Comparison of ENCODE assay signal across 29 cellular contexts in the genomic region with DNA sequence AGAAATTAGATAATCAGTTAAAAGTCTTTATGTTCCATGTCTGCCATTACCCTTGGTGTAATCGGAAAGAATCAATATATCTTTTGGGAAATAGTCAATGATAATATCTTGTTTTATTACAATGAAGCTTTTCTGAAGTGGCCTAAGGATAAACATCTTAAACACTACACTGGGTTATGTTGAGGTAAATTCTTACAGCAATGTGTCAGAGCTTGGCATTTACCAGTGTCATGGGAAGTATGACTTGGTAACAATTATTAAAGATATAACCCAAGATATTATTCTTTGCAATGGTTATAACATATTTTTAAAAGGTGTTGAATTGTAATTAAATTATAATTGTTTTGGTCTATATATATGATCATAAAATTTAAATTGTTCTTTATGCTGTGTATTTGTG.
DNase-seq lines count a peak whose midpoint lies in the region; FAIRE-seq and TF ChIP-seq lines count a peak whose summit lies in the region.
"Had no signal": no experiment of that assay in that cellular context is flagged by ENCODE, and none has a peak within 500 bp of the region (broad histone marks: within the 10 kb centered on the region; RNA-seq: fewer than 3 reads in every experiment).

No MANE protein-coding gene starts in this region.

- intact Hi-C loops in mammary epithelial cell (cut with micrococcal nuclease) (no loop called here), breast epithelium (cut with DNase I; ENCODE audit: low total_unique reads) (no loop called here), endothelial cell of umbilical vein (cut with micrococcal nuclease) (no loop called here), uterus (cut with DNase I; ENCODE audit: low total_unique reads) (no loop called here)

- H2AFZ ChIP-seq in mammary epithelial cell (ENCODE audit: low read depth, low read length): no peak overlapping the region
- H2AFZ ChIP-seq in endothelial cell of umbilical vein (ENCODE audit: low read depth, low read length): no peak overlapping the region

- WGBS in mammary epithelial cell (ENCODE audit: low coverage, missing lambda C conversion rate): 0% methylated on average over 1 of the region's 1 CpG

- no TSS peak for BruUV-seq in mammary epithelial cell (replicated peaks; lab: Mats Ljungman, UMichigan)
- no TSS peak for BruUV-seq in endothelial cell of umbilical vein (replicated peaks; lab: Mats Ljungman, UMichigan)

- H3K79me2 ChIP-seq in mammary epithelial cell (ENCODE audit: insufficient read depth, low read length) (no peaks in the 10 kb centered on the region), endothelial cell of umbilical vein (ENCODE audit: control insufficient read depth, insufficient read depth, low read length) (no peaks in the 10 kb centered on the region)

- TF ChIP-seq POLR2A in breast epithelium (IDR thresholded peaks at IDR 0.05) (no peak), endothelial cell of umbilical vein (IDR thresholded peaks at IDR 0.05; ENCODE audit: low read depth, low read length) (no peak), uterus (IDR thresholded peaks at IDR 0.05) (no peak)

- TF ChIP-seq CTCF in mammary epithelial cell (conservative IDR thresholded peaks at IDR 0.05 in 1 of 2, IDR thresholded peaks at IDR 0.05 in 1 of 2; ENCODE audit: extremely low read depth in 1 of 2, insufficient read depth in 1 of 2, low read depth in 1 of 2, low read length in 2 of 2) (no peak), breast epithelium (IDR thresholded peaks at IDR 0.05) (no peak), endothelial cell of umbilical vein (IDR thresholded peaks at IDR 0.05; ENCODE audit: extremely low read depth in 1 of 2, insufficient read depth in 1 of 2, low read depth in 1 of 2, low read length in 2 of 2) (no peak), uterus (IDR thresholded peaks at IDR 0.05) (no peak)

- dilution Hi-C loops in mammary epithelial cell (cut with HindIII; ENCODE audit: low sequenced_read_pairs): no loop called here
- dilution Hi-C loops in endothelial cell of umbilical vein (cut with MboI; ENCODE audit: extremely low pct_ligation_motif_present, low sequenced_read_pairs): no loop called here

- H3K4me1 ChIP-seq in mammary epithelial cell (ENCODE audit: insufficient read depth, low read length) (peaks cover 14% of the 10 kb centered on the region), breast epithelium (no peaks in the 10 kb centered on the region), endothelial cell of umbilical vein (ENCODE audit: control insufficient read depth, extremely low read depth, insufficient read depth, low read length) (peaks cover 4% of the 10 kb centered on the region), uterus (no peaks in the 10 kb centered on the region)
- H3K4me1 ChIP-seq: BLaER1 had no signal

- no peak overlapping the region for H3K4me2 ChIP-seq in mammary epithelial cell (ENCODE audit: insufficient read depth, low read depth, low read length)
- H3K4me2 ChIP-seq in endothelial cell of umbilical vein (ENCODE audit: insufficient read depth, low read length): no peak overlapping the region
- H3K4me2 ChIP-seq: BLaER1 had no signal

- CTCF ChIA-PET in mammary epithelial cell (lab: Charles Lee; ENCODE audit: low non-redundant PET): interaction anchor here (1.0 kb wide), 1 partner anchor 309 kb away, joined by 3 read pairs; no protein-coding TSS in a partner anchor
- CTCF ChIA-PET in endothelial cell of umbilical vein (lab: Charles Lee): interaction anchor here (0.8 to 1.5 kb wide), 3 partner anchors 14 to 355 kb away, joined by 3 to 7 read pairs (median 5); no protein-coding TSS in a partner anchor

- no peaks in the 10 kb centered on the region for H3K27me3 ChIP-seq in mammary epithelial cell (ENCODE audit: insufficient read depth, low read length)
- H3K27me3 ChIP-seq in breast epithelium: no peaks in the 10 kb centered on the region
- no peaks in the 10 kb centered on the region for H3K27me3 ChIP-seq in endothelial cell of umbilical vein (ENCODE audit: control insufficient read depth in 2 of 2, insufficient read depth in 2 of 2, low read length in 2 of 2)
- no peaks in the 10 kb centered on the region for H3K27me3 ChIP-seq in uterus
- H3K27me3 ChIP-seq: BLaER1 had no signal

- no peaks in the 10 kb centered on the region for H3K36me3 ChIP-seq in mammary epithelial cell (ENCODE audit: insufficient read depth, low read length)
- H3K36me3 ChIP-seq in breast epithelium: no peaks in the 10 kb centered on the region
- no peaks in the 10 kb centered on the region for H3K36me3 ChIP-seq in endothelial cell of umbilical vein (ENCODE audit: control insufficient read depth in 2 of 2, extremely low read depth in 1 of 2, insufficient read depth in 2 of 2, low read length in 2 of 2)
- no peaks in the 10 kb centered on the region for H3K36me3 ChIP-seq in uterus
- H3K36me3 ChIP-seq: BLaER1 had no signal

- no peaks in the 10 kb centered on the region for H3K9me3 ChIP-seq in mammary epithelial cell (replicated peaks; ENCODE audit: insufficient read depth, low read length)
- H3K9me3 ChIP-seq in breast epithelium: no peaks in the 10 kb centered on the region
- H3K9me3 ChIP-seq in endothelial cell of umbilical vein (replicated peaks; ENCODE audit: control insufficient read depth, insufficient read depth, low read length): no peaks in the 10 kb centered on the region
- H3K9me3 ChIP-seq in uterus: no peaks in the 10 kb centered on the region
- H3K9me3 ChIP-seq: BLaER1 had no signal

- POLR2A ChIA-PET in endothelial cell of umbilical vein (lab: Charles Lee): interaction anchor here (0.5 kb wide), 1 partner anchor 693 kb away, joined by 3 read pairs; no protein-coding TSS in a partner anchor

- H3K4me3 ChIP-seq in mammary epithelial cell (replicated peaks in 1 of 3; ENCODE audit: insufficient read depth in 1 of 3, low read depth in 2 of 3, low read length in 3 of 3) (no peak overlapping the region), breast epithelium (no peak overlapping the region), endothelial cell of umbilical vein (replicated peaks in 1 of 3; ENCODE audit: insufficient read depth in 1 of 3, low read depth in 1 of 3, low read length in 3 of 3) (no peak overlapping the region), uterus (no peak overlapping the region)
- H3K4me3 ChIP-seq: BLaER1, GM12878, SK-N-MC had no signal

- FAIRE-seq in endothelial cell of umbilical vein (lab: Jason Lieb, UNC): no peak
- FAIRE-seq: G401.6, GM12878, H1, HTR-8/SVneo had no signal

- H3K9ac ChIP-seq in mammary epithelial cell (ENCODE audit: insufficient read depth, low read length) (no peak overlapping the region), endothelial cell of umbilical vein (replicated peaks; ENCODE audit: extremely low read depth, insufficient read depth, low read length) (no peak overlapping the region)
- H3K9ac ChIP-seq: BLaER1 had no signal

- no peaks in the 10 kb centered on the region for H3K9me1 ChIP-seq in endothelial cell of umbilical vein (replicated peaks; ENCODE audit: control insufficient read depth, extremely low read depth, insufficient read depth, low read length)

- in situ Hi-C loops in mammary epithelial cell (cut with MboI; ENCODE audit: low sequenced_read_pairs in 2 of 2): loop anchor here (25.0 kb wide), 2 partner anchors 243 to 493 kb away; partner anchors contain the start of gene APBA1 (in 1 of the 2)

- DNase-seq in mammary epithelial cell (peak; percentile 45), breast epithelium (ENCODE audit: low spot score in 2 of 2) (no peak), LHCN-M2 (ENCODE audit: low read depth) (peak; percentile 30), endothelial cell of umbilical vein (ENCODE audit: low read depth, low spot score) (no peak), RPMI8226 (no peak), NCI-H187 (lab: John Stamatoyannopoulos, UW) (no peak), NCI-H187 treated with DMSO at 0.1 percent for 48 hours (lab: John Stamatoyannopoulos, UW) (no peak), uterus (no peak)
- DNase-seq: 8988T; CD4-positive, CD25-positive, alpha-beta regulatory T cell; DMS153; DND-41; KBM-7; MM.1S; NCI-H1048; NCI-H1417; NCI-H1694; NCI-H2081 treated with DMSO at 0.1 percent for 48 hours; NCI-H2171; NCI-H226; NCI-H510A; NCI-H69; SIG-M5 had no signal

- H3K27ac ChIP-seq in mammary epithelial cell (ENCODE audit: insufficient read depth, low read depth, low read length) (peak overlapping the region; percentile 22), breast epithelium (no peak overlapping the region), endothelial cell of umbilical vein (ENCODE audit: insufficient read depth, low read depth, low read length) (no peak overlapping the region), uterus (no peak overlapping the region)
- H3K27ac ChIP-seq: BLaER1, SK-N-MC had no signal

- H4K20me1 ChIP-seq in mammary epithelial cell (ENCODE audit: insufficient read depth, low read length): no peaks in the 10 kb centered on the region
- H4K20me1 ChIP-seq in endothelial cell of umbilical vein (replicated peaks; ENCODE audit: control insufficient read depth, extremely low read depth, insufficient read depth, low read length): no peaks in the 10 kb centered on the region
- H4K20me1 ChIP-seq: BLaER1 had no signal

TF ChIP-seq in endothelial cell of umbilical vein, 7 proteins besides CTCF, POLR2A, EP300 and RAD21:
- TF ChIP-seq MYC (IDR thresholded peaks at IDR 0.05; ENCODE audit: low read depth, low read length) (no peak), GATA2 (IDR thresholded peaks at IDR 0.05; ENCODE audit: insufficient read depth, insufficient read length, low read depth, low read length) (peak; percentile 26)

Comparison
In these comparisons a context has a peak if more than half of its experiments do, and no peak if none do; other contexts are left out.
1. DNase-seq: peak in mammary epithelial cell (single experiment) and LHCN-M2 (single experiment); none in breast epithelium (0 of 2), endothelial cell of umbilical vein (single experiment), RPMI8226 (single experiment), NCI-H187 (0 of 2), NCI-H187 treated with DMSO at 0.1 percent for 48 hours (single experiment) and uterus (0 of 2).